24 cellular contexts compared by ENCODE assay signal in the genomic region with DNA sequence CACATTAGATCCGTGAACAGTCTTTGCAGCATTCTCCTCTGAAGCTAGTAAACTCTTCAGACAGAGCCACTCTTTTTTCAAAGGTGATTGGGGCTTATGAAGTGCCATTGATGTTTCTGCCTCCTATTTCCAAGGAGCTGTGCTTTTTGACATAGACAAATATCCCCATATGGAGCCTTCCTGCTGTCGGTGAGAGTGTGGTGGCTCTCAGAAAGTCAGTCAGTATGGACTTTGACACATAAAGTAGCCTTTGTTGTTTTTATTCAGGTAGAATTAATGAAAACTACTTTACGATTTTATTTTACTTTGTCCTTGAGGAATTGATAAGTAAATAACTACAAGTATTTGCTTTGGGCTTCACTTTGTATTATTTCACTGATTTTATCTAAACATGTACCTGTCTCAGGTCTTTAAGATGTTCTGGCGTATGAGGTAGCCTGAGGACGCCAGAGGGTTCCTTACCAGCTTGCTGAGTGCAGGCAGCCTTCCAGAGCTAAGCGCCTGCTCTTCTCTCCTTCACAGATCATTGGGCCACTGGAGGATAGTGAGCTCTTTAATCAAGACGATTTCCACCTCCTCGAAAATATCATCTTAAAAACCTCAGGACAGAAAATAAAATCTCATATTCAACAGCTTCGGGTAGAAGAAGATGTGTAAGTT.
DNase-seq lines count a peak whose midpoint lies in the region; ATAC-seq and TF ChIP-seq lines count a peak whose summit lies in the region.
"Had no signal": no experiment of that assay in that cellular context is flagged by ENCODE, and none has a peak within 500 bp of the region (broad histone marks: within the 10 kb centered on the region; RNA-seq: fewer than 3 reads in every experiment).

No MANE protein-coding gene starts in this region.

- no peak overlapping the region for H2AFZ ChIP-seq in Karpas-422 (ENCODE audit: low read length)
- no peak overlapping the region for H2AFZ ChIP-seq in osteoblast (ENCODE audit: low read length)
- H2AFZ ChIP-seq: GM23338, PC-9 had no signal

- H3K9me2 ChIP-seq in Karpas-422 (replicated peaks; ENCODE audit: insufficient read depth, low read length), result no peaks in the 10 kb centered on the region
- H3K9me2 ChIP-seq: SK-N-SH had no signal

- POLR2A ChIA-PET in CD4-positive, alpha-beta T cell (lab: Charles Lee), result no interaction called here

- no peak for ATAC-seq in CD4-positive, alpha-beta T cell (ENCODE audit: poor library complexity)
- ATAC-seq: CD8-positive, alpha-beta T cell; GM23338; HCT116 had no signal

- peaks cover 90% of the 10 kb centered on the region for H3K36me3 Mint-ChIP-seq in CD4-positive, alpha-beta T cell (ENCODE audit: low read depth)
- peaks cover 65% of the 10 kb centered on the region for H3K36me3 Mint-ChIP-seq in activated T-helper 2 cell treated with anti-CD3 and anti-CD28 coated beads, Interferon-gamma antibody, Interleukin-2, Interleukin-4, amounts not matched to agents 10 μg/mL and 5 μg/mL and 100 μg/mL, durations not matched to agents 14 hours and 24 hours and 36 hours (ENCODE audit: low read depth)

- H3K79me2 ChIP-seq in Karpas-422 (ENCODE audit: low read length) (peaks cover 65% of the 10 kb centered on the region), osteoblast (ENCODE audit: insufficient read depth, low read length) (peaks cover 2% of the 10 kb centered on the region)

- no peak overlapping the region for H3K27ac ChIP-seq in CD4-positive, alpha-beta T cell (ENCODE audit: low read depth, low read length)
- peak overlapping the region; percentile 4; the same call in 1 of the 2 replicates for H3K27ac ChIP-seq in Karpas-422 (ENCODE audit: low read length)
- H3K27ac ChIP-seq in osteoblast (ENCODE audit: low read depth, low read length), result no peak overlapping the region
- H3K27ac ChIP-seq: PC-9, RWPE1 had no signal

- no peaks in the 10 kb centered on the region for H3K9me3 ChIP-seq in CD4-positive, alpha-beta T cell (ENCODE audit: control insufficient read depth, low read length)
- H3K9me3 ChIP-seq in Karpas-422 (ENCODE audit: low read length) (no peaks in the 10 kb centered on the region), osteoblast (ENCODE audit: low read depth, low read length) (no peaks in the 10 kb centered on the region)
- H3K9me3 ChIP-seq: BE2C, SK-N-SH had no signal

- H3K4me3 ChIP-seq in Karpas-422 (ENCODE audit: low read length) (no peak overlapping the region), osteoblast (ENCODE audit: insufficient read depth, low read length) (no peak overlapping the region)
- H3K4me3 ChIP-seq: GM23338, PC-9 had no signal

- H3K36me3 ChIP-seq in Karpas-422 (ENCODE audit: insufficient read depth, low read length), result peaks cover 52% of the 10 kb centered on the region
- H3K36me3 ChIP-seq in osteoblast (ENCODE audit: insufficient read depth, low read length), result peaks cover 56% of the 10 kb centered on the region

- H3K4me1 ChIP-seq in Karpas-422 (ENCODE audit: low read length), result peaks cover 35% of the 10 kb centered on the region
- no peaks in the 10 kb centered on the region for H3K4me1 ChIP-seq in osteoblast (ENCODE audit: insufficient read depth, low read length)
- H3K4me1 ChIP-seq: BE2C had no signal

- no peaks in the 10 kb centered on the region for H3K4me1 Mint-ChIP-seq in CD4-positive, alpha-beta T cell (ENCODE audit: low read depth)
- no peaks in the 10 kb centered on the region for H3K4me1 Mint-ChIP-seq in activated T-helper 2 cell treated with anti-CD3 and anti-CD28 coated beads, Interferon-gamma antibody, Interleukin-2, Interleukin-4, amounts not matched to agents 10 μg/mL and 5 μg/mL and 100 μg/mL, durations not matched to agents 14 hours and 24 hours and 36 hours (ENCODE audit: low read depth)
- H3K4me1 Mint-ChIP-seq: GM23338 had no signal

- no peaks in the 10 kb centered on the region for H3K27me3 ChIP-seq in CD4-positive, alpha-beta T cell (ENCODE audit: control insufficient read depth, insufficient read depth, low read length)
- H3K27me3 ChIP-seq in Karpas-422 (ENCODE audit: low read length), result no peaks in the 10 kb centered on the region
- no peaks in the 10 kb centered on the region for H3K27me3 ChIP-seq in osteoblast (ENCODE audit: insufficient read depth, low read length)
- H3K27me3 ChIP-seq: BE2C had no signal

- no peak overlapping the region for H3K4me2 ChIP-seq in Karpas-422 (ENCODE audit: low read depth, low read length, poor library complexity, severe bottlenecking)
- H3K4me2 ChIP-seq in osteoblast (ENCODE audit: insufficient read depth, low read length), result no peak overlapping the region
- H3K4me2 ChIP-seq: GM23338, PC-9, SK-N-SH had no signal

- H3K9me3 Mint-ChIP-seq in CD4-positive, alpha-beta T cell, result no peaks in the 10 kb centered on the region
- no peaks in the 10 kb centered on the region for H3K9me3 Mint-ChIP-seq in activated T-helper 2 cell treated with anti-CD3 and anti-CD28 coated beads, Interferon-gamma antibody, Interleukin-2, Interleukin-4, amounts not matched to agents 10 μg/mL and 5 μg/mL and 100 μg/mL, durations not matched to agents 14 hours and 24 hours and 36 hours
- H3K9me3 Mint-ChIP-seq: CD8-positive, alpha-beta T cell; GM23338; IgD-negative memory B cell had no signal

- H3K4me3 Mint-ChIP-seq in CD4-positive, alpha-beta T cell, result no peak overlapping the region
- H3K4me3 Mint-ChIP-seq in activated T-helper 2 cell treated with anti-CD3 and anti-CD28 coated beads, Interferon-gamma antibody, Interleukin-2, Interleukin-4, amounts not matched to agents 10 μg/mL and 5 μg/mL and 100 μg/mL, durations not matched to agents 14 hours and 24 hours and 36 hours (ENCODE audit: low read depth), result no peak overlapping the region
- H3K4me3 Mint-ChIP-seq: CD8-positive, alpha-beta T cell; GM23338; IgD-negative memory B cell had no signal

- intact Hi-C loops in CD4-positive, alpha-beta T cell (cut with DNase I, micrococcal nuclease), result no loop called here
- intact Hi-C loops in activated T-helper 2 cell treated with anti-CD3 and anti-CD28 coated beads, Interferon-gamma antibody, Interleukin-2, Interleukin-4, amounts not matched to agents 10 μg/mL and 5 μg/mL and 100 μg/mL, durations not matched to agents 14 hours and 24 hours and 36 hours (cut with micrococcal nuclease), result no loop called here

- no peaks in the 10 kb centered on the region for H3K27me3 Mint-ChIP-seq in CD4-positive, alpha-beta T cell
- no peaks in the 10 kb centered on the region for H3K27me3 Mint-ChIP-seq in activated T-helper 2 cell treated with anti-CD3 and anti-CD28 coated beads, Interferon-gamma antibody, Interleukin-2, Interleukin-4, amounts not matched to agents 10 μg/mL and 5 μg/mL and 100 μg/mL, durations not matched to agents 14 hours and 24 hours and 36 hours (ENCODE audit: low read depth)
- H3K27me3 Mint-ChIP-seq: IgD-negative memory B cell had no signal

- no peak for DNase-seq in CD4-positive, alpha-beta T cell
- DNase-seq in Karpas-422 (no peak), osteoblast (ENCODE audit: insufficient read length, low spot score, missing footprints) (peak; percentile 10), NCI-H1930 (lab: John Stamatoyannopoulos, UW) (no peak), KG1 (lab: John Stamatoyannopoulos, UW) (no peak)
- DNase-seq in activated T-helper 2 cell treated with anti-CD3 and anti-CD28 coated beads, Interferon-gamma antibody, Interleukin-2, Interleukin-4, amounts not matched to agents 10 μg/mL and 5 μg/mL and 100 μg/mL, durations not matched to agents 14 hours and 24 hours and 36 hours (ENCODE audit: low spot score), result no peak
- no peak for DNase-seq in activated effector memory CD4-positive, alpha-beta T cell treated with Interleukin-2 at 50 U/mL for 16 hours
- DNase-seq: BE2C; CD8-positive, alpha-beta T cell; GDM1; Kasumi-1; NCI-H1092; NCI-H1436; NCI-H187 treated with DMSO at 0.1 percent for 48 hours; NCI-H226; NCI-H510A treated with DMSO at 0.1 percent for 48 hours; NCI-H748 treated with DMSO at 0.1 percent for 48 hours; PC-9; SHP77 treated with DMSO at 0.1 percent for 48 hours; SK-N-SH had no signal

- CTCF ChIA-PET in CD4-positive, alpha-beta T cell (lab: Charles Lee), result no interaction called here

- H3K27ac Mint-ChIP-seq in CD4-positive, alpha-beta T cell, result peak overlapping the region; percentile 27
- peak overlapping the region; percentile 40 for H3K27ac Mint-ChIP-seq in activated T-helper 2 cell treated with anti-CD3 and anti-CD28 coated beads, Interferon-gamma antibody, Interleukin-2, Interleukin-4, amounts not matched to agents 10 μg/mL and 5 μg/mL and 100 μg/mL, durations not matched to agents 14 hours and 24 hours and 36 hours
- H3K27ac Mint-ChIP-seq: CD8-positive, alpha-beta T cell; GM23338; IgD-negative memory B cell had no signal

- TF ChIP-seq CTCF in CD4-positive, alpha-beta T cell (IDR thresholded peaks at IDR 0.05), result no peak
- TF ChIP-seq CTCF in osteoblast (IDR thresholded peaks at IDR 0.05; ENCODE audit: extremely low read depth, low read depth, low read length), result no peak

- H4K20me1 ChIP-seq in Karpas-422 (ENCODE audit: insufficient read depth, low read depth, low read length) (no peaks in the 10 kb centered on the region), osteoblast (ENCODE audit: insufficient read depth, low read length) (no peaks in the 10 kb centered on the region)

- H3K9ac ChIP-seq in Karpas-422 (ENCODE audit: low read length), result no peak overlapping the region
- H3K9ac ChIP-seq: SK-N-SH had no signal
